ENCODE assay signal across 10 cellular contexts in genomic region chrX:15204130-15204751, GRCh38.
DNase-seq lines count a peak whose midpoint lies in the region; ATAC-seq lines count a peak whose summit lies in the region.
"Had no signal": no experiment of that assay in that cellular context is flagged by ENCODE, and none has a peak within 500 bp of the region (broad histone marks: within the 10 kb centered on the region; RNA-seq: fewer than 3 reads in every experiment).

No MANE protein-coding gene starts in this region.

- POLR2A ChIA-PET in activated CD4-positive, alpha-beta T cell treated with anti-CD3 and anti-CD28 coated beads for 36 hours (lab: Charles Lee) = no interaction called here

- peak overlapping the region; percentile 37 for H3K27ac Mint-ChIP-seq in activated CD4-positive, alpha-beta T cell treated with anti-CD3 and anti-CD28 coated beads for 36 hours
- peak overlapping the region; percentile 86 for H3K27ac Mint-ChIP-seq in stimulated activated effector memory CD8-positive, alpha-beta T cell treated with anti-CD3 and anti-CD28 coated beads, Interleukin-12 subunit alpha, Interleukin-12 subunit beta, amount 100 ng/mL, for 72 hours

- H3K36me3 ChIP-seq in KOPT-K1 (ENCODE audit: insufficient read depth, low read length) = no peaks in the 10 kb centered on the region
- H3K36me3 ChIP-seq: thoracic aorta had no signal

- H3K9me3 Mint-ChIP-seq in activated CD4-positive, alpha-beta T cell treated with anti-CD3 and anti-CD28 coated beads for 36 hours (ENCODE audit: low read depth) = no peaks in the 10 kb centered on the region
- peaks cover 4% of the 10 kb centered on the region for H3K9me3 Mint-ChIP-seq in stimulated activated effector memory CD8-positive, alpha-beta T cell treated with anti-CD3 and anti-CD28 coated beads, Interleukin-12 subunit alpha, Interleukin-12 subunit beta, amount 100 ng/mL, for 72 hours

- intact Hi-C loops in activated CD4-positive, alpha-beta T cell treated with anti-CD3 and anti-CD28 coated beads for 36 hours (cut with DNase I, micrococcal nuclease) = loop anchor here (1.0 to 10.0 kb wide), 6 partner anchors 39 to 707 kb away; no protein-coding TSS in a partner anchor

- no peaks in the 10 kb centered on the region for H3K9me3 ChIP-seq in KOPT-K1 (ENCODE audit: insufficient read depth, low read length, poor library complexity, severe bottlenecking)
- H3K9me3 ChIP-seq: thoracic aorta had no signal

- H3K4me1 Mint-ChIP-seq in activated CD4-positive, alpha-beta T cell treated with anti-CD3 and anti-CD28 coated beads for 36 hours = peaks cover 42% of the 10 kb centered on the region
- H3K4me1 Mint-ChIP-seq in stimulated activated effector memory CD8-positive, alpha-beta T cell treated with anti-CD3 and anti-CD28 coated beads, Interleukin-12 subunit alpha, Interleukin-12 subunit beta, amount 100 ng/mL, for 72 hours = peaks cover 42% of the 10 kb centered on the region

- H3K27me3 Mint-ChIP-seq in activated CD4-positive, alpha-beta T cell treated with anti-CD3 and anti-CD28 coated beads for 36 hours = peaks cover 10% of the 10 kb centered on the region

- H3K36me3 Mint-ChIP-seq in activated CD4-positive, alpha-beta T cell treated with anti-CD3 and anti-CD28 coated beads for 36 hours (ENCODE audit: low read depth) = no peaks in the 10 kb centered on the region
- H3K36me3 Mint-ChIP-seq in stimulated activated effector memory CD8-positive, alpha-beta T cell treated with anti-CD3 and anti-CD28 coated beads, Interleukin-12 subunit alpha, Interleukin-12 subunit beta, amount 100 ng/mL, for 72 hours = no peaks in the 10 kb centered on the region

- H3K4me3 Mint-ChIP-seq in activated CD4-positive, alpha-beta T cell treated with anti-CD3 and anti-CD28 coated beads for 36 hours = no peak overlapping the region
- H3K4me3 Mint-ChIP-seq in stimulated activated effector memory CD8-positive, alpha-beta T cell treated with anti-CD3 and anti-CD28 coated beads, Interleukin-12 subunit alpha, Interleukin-12 subunit beta, amount 100 ng/mL, for 72 hours = peak overlapping the region; percentile 34

- peak overlapping the region; percentile 55 for H3K27ac ChIP-seq in KOPT-K1 (ENCODE audit: low read depth, low read length, poor library complexity, severe bottlenecking)
- H3K27ac ChIP-seq: thoracic aorta had no signal

- CTCF ChIA-PET in activated CD4-positive, alpha-beta T cell treated with anti-CD3 and anti-CD28 coated beads for 36 hours (lab: Charles Lee) = interaction anchor here (0.7 kb wide), 1 partner anchor 1469 kb away, joined by 3 read pairs; the partner anchor contains the start of gene OFD1

- ATAC-seq in activated CD4-positive, alpha-beta T cell treated with anti-CD3 and anti-CD28 coated beads for 36 hours = peak; percentile 77
- ATAC-seq in HG02610 (IDR thresholded peaks at IDR 0.05; ENCODE audit: unreplicated experiment) = peak; percentile 70
- ATAC-seq in stimulated activated effector memory CD8-positive, alpha-beta T cell treated with anti-CD3 and anti-CD28 coated beads, Interleukin-12 subunit alpha, Interleukin-12 subunit beta, amount 100 ng/mL, for 72 hours = peak; percentile 84

- DNase-seq in activated CD4-positive, alpha-beta T cell treated with anti-CD3 and anti-CD28 coated beads for 36 hours = peak; percentile 5
- DNase-seq in activated CD4-positive, alpha-beta T cell treated with anti-CD3 and anti-CD28 coated beads, Interleukin-2, amount 50 U/mL, for 1 hour = no peak
- no peak for DNase-seq in stimulated activated effector memory CD8-positive, alpha-beta T cell treated with anti-CD3 and anti-CD28 coated beads, Interleukin-12 subunit alpha, Interleukin-12 subunit beta, amount 100 ng/mL, for 72 hours (ENCODE audit: low spot score in 2 of 2)
- DNase-seq in NCI-H2171 (lab: John Stamatoyannopoulos, UW) (no peak), A172 (ENCODE audit: low spot score) (no peak)
- no peak for DNase-seq in activated CD8-positive, alpha-beta memory T cell treated with anti-CD3 and anti-CD28 coated beads, Interleukin-2, amount 50 U/mL, for 4 hours
- DNase-seq: NCI-H187 had no signal
